ENCODE assay signal across 20 cellular contexts in genomic region chr2:128644156-128644555, GRCh38.
DNase-seq lines count a peak whose midpoint lies in the region; ATAC-seq and TF ChIP-seq lines count a peak whose summit lies in the region.
"Had no signal": no experiment of that assay in that cellular context is flagged by ENCODE, and none has a peak within 500 bp of the region (broad histone marks: within the 10 kb centered on the region; RNA-seq: fewer than 3 reads in every experiment).

No MANE protein-coding gene starts in this region.

- TF ChIP-seq CTCF in OCI-LY7 (conservative IDR thresholded peaks at IDR 0.05; ENCODE audit: low read length) = no peak

- H3K4me1 ChIP-seq in ES-I3 (ENCODE audit: insufficient read depth, low read length) (peaks cover 36% of the 10 kb centered on the region), NT2/D1 (ENCODE audit: insufficient read depth, insufficient read length) (peaks cover 23% of the 10 kb centered on the region), OCI-LY7 (ENCODE audit: insufficient read depth, low read length, poor library complexity, severe bottlenecking) (no peaks in the 10 kb centered on the region)
- H3K4me1 ChIP-seq: foreskin keratinocyte, left lung, pancreas, uterus had no signal

- no peaks in the 10 kb centered on the region for H3K27me3 Mint-ChIP-seq in activated naive CD8-positive, alpha-beta T cell treated with anti-CD3 and anti-CD28 coated beads for 36 hours

- no peaks in the 10 kb centered on the region for H3K79me2 ChIP-seq in OCI-LY7 (ENCODE audit: insufficient read depth, low read depth, low read length)

- H3K9me3 ChIP-seq in ES-I3 (ENCODE audit: control insufficient read depth, insufficient read depth, low read length) = no peaks in the 10 kb centered on the region
- H3K9me3 ChIP-seq in NT2/D1 (ENCODE audit: insufficient read depth, low read length) = no peaks in the 10 kb centered on the region
- H3K9me3 ChIP-seq in OCI-LY7 (ENCODE audit: low read length) = no peaks in the 10 kb centered on the region
- H3K9me3 ChIP-seq: left lung, pancreas, uterus had no signal

- peak overlapping the region; percentile 5; the same call in 1 of the 2 replicates for H3K9ac ChIP-seq in ES-I3 (ENCODE audit: low read depth, low read length)
- H3K9ac ChIP-seq in NT2/D1 (ENCODE audit: insufficient read length, low read depth) = peak overlapping the region; percentile 36

- POLR2A ChIA-PET in OCI-LY7 (lab: Charles Lee) = no interaction called here

- no peaks in the 10 kb centered on the region for H3K9me2 ChIP-seq in OCI-LY7 (ENCODE audit: insufficient read depth, low read length)

- H4K20me1 ChIP-seq in OCI-LY7 (ENCODE audit: insufficient read depth, low read length) = no peaks in the 10 kb centered on the region

- no peak overlapping the region for H2AFZ ChIP-seq in OCI-LY7 (ENCODE audit: low read length)

- no peaks in the 10 kb centered on the region for H3K27me3 ChIP-seq in NT2/D1 (ENCODE audit: insufficient read depth, insufficient read length)
- H3K27me3 ChIP-seq: foreskin keratinocyte, left lung, pancreas, uterus had no signal

- no peaks in the 10 kb centered on the region for H3K4me1 Mint-ChIP-seq in activated naive CD8-positive, alpha-beta T cell treated with anti-CD3 and anti-CD28 coated beads for 36 hours

- DNase-seq in NT2/D1 (ENCODE audit: low read depth, low spot score) (peak; percentile 90), iPS DF 19.7 (ENCODE audit: low read depth, low spot score) (peak; percentile 56), posterior vena cava (ENCODE audit: low spot score) (peak; percentile 42), OCI-LY7 (ENCODE audit: low spot score) (no peak)
- no peak for DNase-seq in activated naive CD8-positive, alpha-beta T cell treated with anti-CD3 and anti-CD28 coated beads for 36 hours
- DNase-seq: activated CD4-positive, alpha-beta T cell treated with anti-CD3 and anti-CD28 coated beads for 1 hour; activated naive CD4-positive, alpha-beta T cell; foreskin keratinocyte; hypothalamus; KG1; NCI-H1092 treated with DMSO at 0.1 percent for 48 hours; NCI-H748 treated with DMSO at 0.1 percent for 48 hours; stimulated activated CD4-positive, alpha-beta T cell treated with anti-CD3 and anti-CD28 coated beads, Interleukin-4, amount 100 ng/mL, for 1 hour; T-helper 9 cell; uterus had no signal

- intact Hi-C loops in posterior vena cava (cut with DNase I) = no loop called here
- intact Hi-C loops in OCI-LY7 (cut with micrococcal nuclease; ENCODE audit: unreplicated experiment) = no loop called here

- BruUV-seq in OCI-LY7 (replicated peaks; lab: Mats Ljungman, UMichigan) = no TSS peak

- no peak for ATAC-seq in HG03521 (IDR thresholded peaks at IDR 0.05; ENCODE audit: unreplicated experiment)
- ATAC-seq: foreskin keratinocyte, left lung, Panc1, pancreas had no signal

- no peak overlapping the region for H3K27ac ChIP-seq in OCI-LY7 (ENCODE audit: low read depth, low read length, poor library complexity, severe bottlenecking)
- H3K27ac ChIP-seq: foreskin keratinocyte, left lung, pancreas, uterus had no signal

- no peak overlapping the region for H3K27ac Mint-ChIP-seq in activated naive CD8-positive, alpha-beta T cell treated with anti-CD3 and anti-CD28 coated beads for 36 hours

- no peak overlapping the region for H3K4me2 ChIP-seq in OCI-LY7 (ENCODE audit: low read length)

- H3K4me3 Mint-ChIP-seq in activated naive CD8-positive, alpha-beta T cell treated with anti-CD3 and anti-CD28 coated beads for 36 hours = no peak overlapping the region

- CTCF ChIA-PET in OCI-LY7 (lab: Charles Lee; ENCODE audit: unreplicated experiment) = no interaction called here

- H3K9me3 Mint-ChIP-seq in activated naive CD8-positive, alpha-beta T cell treated with anti-CD3 and anti-CD28 coated beads for 36 hours = no peaks in the 10 kb centered on the region

- no peaks in the 10 kb centered on the region for H3K36me3 Mint-ChIP-seq in activated naive CD8-positive, alpha-beta T cell treated with anti-CD3 and anti-CD28 coated beads for 36 hours

- no peak overlapping the region for H3K4me3 ChIP-seq in NT2/D1 (ENCODE audit: insufficient read length, low read depth)
- H3K4me3 ChIP-seq in OCI-LY7 (ENCODE audit: low read depth, low read length, poor library complexity, severe bottlenecking) = no peak overlapping the region
- H3K4me3 ChIP-seq: left lung, pancreas, uterus had no signal

- H3K36me3 ChIP-seq in ES-I3 (ENCODE audit: insufficient read depth, low read length) (no peaks in the 10 kb centered on the region), NT2/D1 (ENCODE audit: insufficient read depth, insufficient read length, low read length) (no peaks in the 10 kb centered on the region), OCI-LY7 (ENCODE audit: insufficient read depth, low read length) (no peaks in the 10 kb centered on the region)
- H3K36me3 ChIP-seq: left lung, pancreas, uterus had no signal

Comparison
In these comparisons a context has a peak if more than half of its experiments do, and no peak if none do; other contexts are left out.
1. DNase-seq: peak in NT2/D1 (single experiment), iPS DF 19.7 (single experiment) and posterior vena cava (single experiment); none in activated naive CD8-positive, alpha-beta T cell treated with anti-CD3 and anti-CD28 coated beads for 36 hours (single experiment) and OCI-LY7 (single experiment).